In genomic region chr1:42335809-42336518, GRCh38 we compare ENCODE assay signal across 8 cellular contexts. TPM values are rescaled to one million over a fixed set of nuclear protein-coding genes. Genes with fewer than 3 reads are reported as not detected.
DNase-seq lines count a peak whose midpoint lies in the region; TF ChIP-seq lines count a peak whose summit lies in the region.

No MANE protein-coding gene starts in this region.

- H3K4me3 ChIP-seq in ACC112 (ENCODE audit: low read depth, low read length) (peak overlapping the region; percentile 84), astrocyte of the spinal cord (ENCODE audit: low read depth, low read length) (peak overlapping the region; percentile 75), stomach (peak overlapping the region; percentile 80 to 98 (median 96))

- TF ChIP-seq EP300 in stomach (IDR thresholded peaks at IDR 0.05), result no peak

- no peaks in the 10 kb centered on the region for H3K9me3 ChIP-seq in stomach

- intact Hi-C loops in stomach (cut with DNase I; ENCODE audit: low total_unique reads), result no loop called here

- 6 to 13% (median 7%) methylated on average over 9 of the region's 9 CpGs for WGBS in stomach, 5 donors

- TF ChIP-seq POLR2A in stomach (IDR thresholded peaks at IDR 0.05), result no peak

- H2AFZ ChIP-seq in ACC112 (ENCODE audit: low read length, unreplicated experiment), result peak overlapping the region; percentile 86

- H3K36me3 ChIP-seq in ACC112 (ENCODE audit: insufficient read depth, low read length), result no peaks in the 10 kb centered on the region
- no peaks in the 10 kb centered on the region for H3K36me3 ChIP-seq in stomach

- no peaks in the 10 kb centered on the region for H3K27me3 ChIP-seq in ACC112 (ENCODE audit: insufficient read depth, low read length)
- H3K27me3 ChIP-seq in stomach, result no peaks in the 10 kb centered on the region

- H3K27ac ChIP-seq in ACC112 (ENCODE audit: low read depth, low read length) (peak overlapping the region; percentile 47), stomach (peak overlapping the region; percentile 95 to 99 (median 96))

- TF ChIP-seq CTCF in GM13977 (IDR thresholded peaks at IDR 0.05; ENCODE audit: extremely low read depth, insufficient read depth, missing control alignments) (no peak), astrocyte of the spinal cord (IDR thresholded peaks at IDR 0.05; ENCODE audit: low read depth, low read length) (no peak), stomach (IDR thresholded peaks at IDR 0.05) (no peak)

- in situ Hi-C loops in GM13977 (cut with MboI; ENCODE audit: low pct_unique_long_range_greater_than_20kb, low sequenced_read_pairs, unreplicated experiment) (loop anchor here (25.0 kb wide), 1 partner anchor 401 kb away; the partner anchor contains the start of gene CLDN19), astrocyte of the spinal cord (cut with HindIII; ENCODE audit: low sequenced_read_pairs) (no loop called here)

- peaks cover 15% of the 10 kb centered on the region for H3K4me1 ChIP-seq in ACC112 (ENCODE audit: control insufficient read depth, insufficient read depth, low read length, unreplicated experiment)
- peaks cover 20 to 65% (median 48%) of the 10 kb centered on the region in 4 donors for H3K4me1 ChIP-seq in stomach

- DNase-seq in GM13977 (ENCODE audit: low spot score) (peak; percentile 25), NCI-H2196 (lab: John Stamatoyannopoulos, UW; ENCODE audit: unreplicated experiment) (peak; percentile 47), astrocyte of the spinal cord (ENCODE audit: low read depth, low spot score) (peak; percentile 51), kidney glomerular epithelial cell (lab: John Stamatoyannopoulos, UW) (peak; percentile 50), stomach (peak; percentile 61), cortex of kidney (lab: John Stamatoyannopoulos, UW) (no peak), ecto neural progenitor cell (ENCODE audit: low spot score) (no peak)

- H3K79me2 ChIP-seq in ACC112 (ENCODE audit: control insufficient read depth, insufficient read depth, low read length, unreplicated experiment), result peaks cover 40% of the 10 kb centered on the region

RNA-seq across cellular contexts. Expression of gene FOXJ3, which starts 0.9 kb away (rescaled TPM):
- 10 to 100 TPM; 10.1 to 57.3 (median 33.9) TPM for total RNA-seq in stomach
- 10 to 100 TPM in 2 of 3 donors, 1 to 10 TPM in 1; 8.3 to 13.4 (median 10.5) TPM for polyA plus RNA-seq in stomach

RNA-seq across cellular contexts. Expression of gene RIMKLA, which starts 44.6 kb away (rescaled TPM):
- 10 to 100 TPM in 2 of 5 donors, 1 to 10 TPM in 1, under 1 TPM in 1, not detected in 1; 0.55 to 12.7 (median 6.7) TPM for total RNA-seq in stomach
- polyA plus RNA-seq in stomach, result under 1 TPM; 0.15 to 0.56 (median 0.33) TPM

Comparison
In these comparisons a context has a peak if more than half of its experiments do, and no peak if none do; other contexts are left out.
1. DNase-seq: peak in GM13977 (single experiment), NCI-H2196 (single experiment), astrocyte of the spinal cord (single experiment), kidney glomerular epithelial cell (single experiment) and stomach (single experiment); none in cortex of kidney (single experiment) and ecto neural progenitor cell (single experiment).
2. Peak in every context shown above with its lines, with median percentiles within 50 percentile points of each other: H3K4me3 ChIP-seq.